Comparison of ENCODE assay signal across 8 cellular contexts in genomic region chr6:85678602-85679444, GRCh38. TPM values are rescaled to one million over a fixed set of nuclear protein-coding genes. Genes with fewer than 3 reads are reported as not detected.
DNase-seq lines count a peak whose midpoint lies in the region; ATAC-seq, FAIRE-seq and TF ChIP-seq lines count a peak whose summit lies in the region.

No MANE protein-coding gene starts in this region.

- peak overlapping the region; percentile 94 for H3K4me3 ChIP-seq in psoas muscle

- peaks cover 42 to 50% (median 47%) of the 10 kb centered on the region in 3 donors for H3K4me1 Mint-ChIP-seq in T-cell

- peak overlapping the region; percentile 98 for H3K27ac Mint-ChIP-seq in T-cell

- H3K27me3 Mint-ChIP-seq in T-cell = no peaks in the 10 kb centered on the region

- H3K9me3 Mint-ChIP-seq in T-cell = no peaks in the 10 kb centered on the region

- peak; percentile 81 for ATAC-seq in HG02870 (IDR thresholded peaks at IDR 0.05; ENCODE audit: unreplicated experiment)
- ATAC-seq in T-cell (replicated peaks in 1 of 4) = peak; percentile 88 to 95 (median 94)
- ATAC-seq in left ventricle myocardium superior = peak; percentile 99
- peak; percentile 89 to 95 (median 91) for ATAC-seq in psoas muscle

- intact Hi-C loops in left ventricle myocardium superior (cut with micrococcal nuclease) (loop anchor here (5.0 kb wide), 1 partner anchor 37 kb away; the partner anchor contains the start of gene SYNCRIP), psoas muscle (cut with DNase I) (loop anchor here (1.0 to 5.0 kb wide), 4 partner anchors 36 to 87 kb away; partner anchors contain the start of genes SNX14 (in 2 of the 2) and SYNCRIP (in 1 of the 2))

- CTCF ChIA-PET in T-cell (lab: Charles Lee) = interaction anchor here (0.6 to 4.2 kb wide), 11 partner anchors 9 to 1451 kb away, joined by 3 to 65 read pairs (median 9); partner anchors contain the start of genes CEP162 (in 1 of the 2), SNX14 (in 1 of the 2) and SYNCRIP (in 1 of the 2)

- H3K36me3 Mint-ChIP-seq in T-cell = peaks cover 40% of the 10 kb centered on the region

- 0% methylated on average over 73 to 82 of the region's 82 CpGs for WGBS in psoas muscle, 3 donors

- H3K27ac ChIP-seq in psoas muscle = peak overlapping the region; percentile 97

- POLR2A ChIA-PET in T-cell (lab: Charles Lee) = interaction anchor here (0.6 to 5.8 kb wide), 37 partner anchors 9 to 1819 kb away, joined by 3 to 441 read pairs (median 4); partner anchors contain the start of genes SNX14 (in 2 of the 2), SYNCRIP (in 2 of the 2), CEP162 (in 1 of the 2) and CFAP206 (in 1 of the 2)

- TF ChIP-seq CTCF in GM13977 (IDR thresholded peaks at IDR 0.05; ENCODE audit: extremely low read depth, insufficient read depth, missing control alignments) = no peak
- peak; percentile 5 for TF ChIP-seq CTCF in psoas muscle (IDR thresholded peaks at IDR 0.05)

- peak; percentile 97 for DNase-seq in GM13977 (ENCODE audit: low spot score)
- DNase-seq in NCI-H146 (lab: John Stamatoyannopoulos, UW) = peak; percentile 99
- DNase-seq in T-cell = peak; percentile 95 to 99 (median 98)
- DNase-seq in amygdala (lab: John Stamatoyannopoulos, UW) = peak; percentile 45 to 99 (median 96)
- peak; percentile 98 for DNase-seq in left ventricle myocardium superior
- DNase-seq in psoas muscle = peak; percentile 98 to 99
- peak; percentile 91 for DNase-seq in urothelium cell line (ENCODE audit: low spot score)

- H3K4me1 ChIP-seq in psoas muscle = peaks cover 23% of the 10 kb centered on the region

- in situ Hi-C loops in GM13977 (cut with MboI; ENCODE audit: low pct_unique_long_range_greater_than_20kb, low sequenced_read_pairs, unreplicated experiment) = no loop called here

- no peak for FAIRE-seq in urothelium cell line (lab: Jason Lieb, UNC)

- H3K4me3 Mint-ChIP-seq in T-cell = peak overlapping the region; percentile 99 to 100 (median 100)

- H3K36me3 ChIP-seq in psoas muscle (ENCODE audit: insufficient read depth in 1 of 2, low read depth in 1 of 2) = peaks cover 0 to 15% of the 10 kb centered on the region in 2 donors

- no peaks in the 10 kb centered on the region for H3K27me3 ChIP-seq in psoas muscle (ENCODE audit: insufficient read depth in 3 of 3, low read length in 2 of 3)

- H3K9me3 ChIP-seq in psoas muscle = no peaks in the 10 kb centered on the region

RNA-seq across cellular contexts. Expression of gene SYNCRIP, which starts 36.1 kb away (rescaled TPM):
- total RNA-seq in T-cell (10 to 100 TPM; 73.5 to 85.1 (median 80.5) TPM), left ventricle myocardium superior (62.2 TPM), psoas muscle (100 to 1,000 TPM in 2 of 4 donors, 10 to 100 TPM in 2; 59.1 to 122 (median 96.1) TPM)
- 10 to 100 TPM; 34.8 to 70.3 (median 59.5) TPM for polyA plus RNA-seq in psoas muscle

Comparison
In these comparisons a context has a peak if more than half of its experiments do, and no peak if none do; other contexts are left out.
1. Peak in every context shown above with its lines: DNase-seq, ATAC-seq, H3K4me3 ChIP-seq and H3K27ac ChIP-seq.